In the genomic region with DNA sequence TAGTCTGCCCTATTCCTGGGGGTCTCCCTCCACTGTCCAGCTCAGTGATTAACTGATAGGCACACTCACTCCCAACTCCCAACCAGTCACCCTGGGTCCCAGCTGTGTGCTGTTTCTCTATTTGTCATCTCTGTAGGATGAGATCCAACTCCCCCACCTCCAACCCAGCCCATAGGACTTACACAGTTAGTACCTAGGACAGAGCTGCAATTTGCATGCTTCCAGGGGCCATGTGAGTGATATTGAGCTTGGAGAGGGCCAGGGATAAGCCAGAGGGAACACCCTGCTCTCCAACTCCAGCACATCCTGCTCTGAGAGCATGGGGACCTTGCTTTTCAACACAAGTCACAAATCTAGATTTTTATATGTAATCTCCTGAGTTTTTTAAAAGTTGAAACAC, we compare ENCODE assay signal across 18 cellular contexts. TPM values are rescaled to one million over a fixed set of nuclear protein-coding genes. Genes with fewer than 3 reads are reported as not detected.
A peak's percentile ranks its signal among the peaks of the same experiment; 100 is the strongest.
DNase-seq lines count a peak whose midpoint lies in the region; ATAC-seq and TF ChIP-seq lines count a peak whose summit lies in the region.
"Had no signal": no experiment of that assay in that cellular context is flagged by ENCODE, and none has a peak within 500 bp of the region (broad histone marks: within the 10 kb centered on the region; RNA-seq: fewer than 3 reads in every experiment).

No MANE protein-coding gene starts in this region.

- H3K27ac ChIP-seq in GM23338 (ENCODE audit: low read depth) (no peak overlapping the region), HEK293 (ENCODE audit: extremely low read depth, low read depth, low read length) (no peak overlapping the region), osteoblast (ENCODE audit: low read depth, low read length) (no peak overlapping the region)
- H3K27ac ChIP-seq: BLaER1, C4-2B, GM23248 had no signal

- H3K27me3 Mint-ChIP-seq in GM23338 (ENCODE audit: insufficient read depth, low read depth, poor library complexity) (peaks cover 2% of the 10 kb centered on the region), endothelial cell (ENCODE audit: unreplicated experiment) (no peaks in the 10 kb centered on the region)

- H3K4me3 ChIP-seq in GM23338 (no peak overlapping the region), HEK293 (ENCODE audit: low read depth, low read length) (no peak overlapping the region), osteoblast (ENCODE audit: insufficient read depth, low read length) (no peak overlapping the region)
- H3K4me3 ChIP-seq: BLaER1, GM23248, HAP-1 had no signal

- H3F3A ChIP-seq in GM23338 (replicated peaks; ENCODE audit: low read depth): no peaks in the 10 kb centered on the region

- DNase-seq in GM23338 (ENCODE audit: low spot score): no peak
- DNase-seq in endothelial cell (ENCODE audit: low spot score): no peak
- peak; percentile 78 for DNase-seq in osteoblast (ENCODE audit: insufficient read length, low spot score, missing footprints)
- DNase-seq: Caco-2; CD4-positive, CD25-positive, alpha-beta regulatory T cell; CD8-positive, alpha-beta T cell; DMS153; DND-41; GM23248 had no signal

- H3K79me2 ChIP-seq in GM23338 (replicated peaks; ENCODE audit: insufficient read depth): no peaks in the 10 kb centered on the region
- H3K79me2 ChIP-seq in osteoblast (ENCODE audit: insufficient read depth, low read length): no peaks in the 10 kb centered on the region

- H3K9me3 Mint-ChIP-seq in GM23338 (no peaks in the 10 kb centered on the region), endothelial cell (ENCODE audit: unreplicated experiment) (no peaks in the 10 kb centered on the region)
- H3K9me3 Mint-ChIP-seq: CD4-positive, CD25-positive, alpha-beta regulatory T cell; CD8-positive, alpha-beta T cell had no signal

- H3K36me3 Mint-ChIP-seq in GM23338 (ENCODE audit: low read depth): no peaks in the 10 kb centered on the region; the same call in 2 of the 3 replicates
- no peaks in the 10 kb centered on the region for H3K36me3 Mint-ChIP-seq in endothelial cell (ENCODE audit: low read depth, unreplicated experiment)
- H3K36me3 Mint-ChIP-seq: CD4-positive, CD25-positive, alpha-beta regulatory T cell; CD8-positive, alpha-beta T cell had no signal

- H3K36me3 ChIP-seq in GM23338 (ENCODE audit: insufficient read depth): no peaks in the 10 kb centered on the region
- no peaks in the 10 kb centered on the region for H3K36me3 ChIP-seq in HEK293 (ENCODE audit: control insufficient read depth in 2 of 2, insufficient read depth in 1 of 2, low read length in 2 of 2)
- H3K36me3 ChIP-seq in osteoblast (ENCODE audit: insufficient read depth, low read length): no peaks in the 10 kb centered on the region
- H3K36me3 ChIP-seq: BLaER1, HAP-1 had no signal

- H3K27ac Mint-ChIP-seq in GM23338: no peak overlapping the region
- no peak overlapping the region for H3K27ac Mint-ChIP-seq in endothelial cell (ENCODE audit: unreplicated experiment)
- H3K27ac Mint-ChIP-seq: B cell; CD8-positive, alpha-beta T cell had no signal

- TF ChIP-seq CTCF in GM23338 (conservative IDR thresholded peaks at IDR 0.05; ENCODE audit: low read depth in 2 of 2): no peak
- TF ChIP-seq CTCF in HEK293 (tag by site-specific recombination; IDR thresholded peaks at IDR 0.05): no peak
- TF ChIP-seq CTCF in endothelial cell (IDR thresholded peaks at IDR 0.05; ENCODE audit: unreplicated experiment): no peak
- TF ChIP-seq CTCF in osteoblast (IDR thresholded peaks at IDR 0.05; ENCODE audit: extremely low read depth, low read depth, low read length): no peak

- H3K9me3 ChIP-seq in HEK293 (ENCODE audit: control insufficient read depth, insufficient read depth, low read depth, low read length) (no peaks in the 10 kb centered on the region), osteoblast (ENCODE audit: low read depth, low read length) (no peaks in the 10 kb centered on the region)
- H3K9me3 ChIP-seq: BLaER1, Caco-2, HAP-1 had no signal

- ATAC-seq in GM23338 (peak; percentile 9; the same call in 1 of the 3 replicates), GM19328 (IDR thresholded peaks at IDR 0.05; ENCODE audit: unreplicated experiment) (no peak), HG02884 (IDR thresholded peaks at IDR 0.05; ENCODE audit: unreplicated experiment) (no peak)
- ATAC-seq: CD8-positive, alpha-beta T cell had no signal

- CTCF ChIA-PET in HEK293 (lab: Yijun Ruan, JAX): interaction anchor here (0.5 to 2.1 kb wide), 10 partner anchors 14 to 1636 kb away, joined by 3 to 13 read pairs (median 4); no protein-coding TSS in a partner anchor

- no peak overlapping the region for H2AFZ ChIP-seq in GM23338
- no peak overlapping the region for H2AFZ ChIP-seq in osteoblast (ENCODE audit: low read length)
- H2AFZ ChIP-seq: GM23248 had no signal

- no peaks in the 10 kb centered on the region for H3K4me1 ChIP-seq in GM23338 (ENCODE audit: insufficient read depth)
- no peaks in the 10 kb centered on the region for H3K4me1 ChIP-seq in HEK293 (ENCODE audit: control insufficient read depth, insufficient read depth, low read length)
- H3K4me1 ChIP-seq in osteoblast (ENCODE audit: insufficient read depth, low read length): no peaks in the 10 kb centered on the region
- H3K4me1 ChIP-seq: BLaER1, Caco-2, HAP-1 had no signal

- POLR2A ChIA-PET in HEK293 (lab: Yijun Ruan, JAX): interaction anchor here (0.7 kb wide), 2 partner anchors 24 to 57 kb away, joined by 3 to 4 read pairs; a partner anchor contains a TSS

- H3K4me1 Mint-ChIP-seq in GM23338: peaks cover 13% of the 10 kb centered on the region
- H3K4me1 Mint-ChIP-seq in endothelial cell (ENCODE audit: unreplicated experiment): no peaks in the 10 kb centered on the region
- H3K4me1 Mint-ChIP-seq: B cell had no signal

- H3K4me2 ChIP-seq in GM23338 (no peak overlapping the region), osteoblast (ENCODE audit: insufficient read depth, low read length) (no peak overlapping the region)
- H3K4me2 ChIP-seq: BLaER1 had no signal

- no peak overlapping the region for H3K4me3 Mint-ChIP-seq in GM23338
- H3K4me3 Mint-ChIP-seq in endothelial cell (ENCODE audit: unreplicated experiment): peak overlapping the region; percentile 47
- H3K4me3 Mint-ChIP-seq: B cell; CD4-positive, CD25-positive, alpha-beta regulatory T cell; CD8-positive, alpha-beta T cell had no signal

- H3K9me2 ChIP-seq in GM23338 (ENCODE audit: insufficient read depth): no peaks in the 10 kb centered on the region

- H4K20me1 ChIP-seq in GM23338 (replicated peaks; ENCODE audit: insufficient read depth) (no peaks in the 10 kb centered on the region), osteoblast (ENCODE audit: insufficient read depth, low read length) (no peaks in the 10 kb centered on the region)
- H4K20me1 ChIP-seq: BLaER1 had no signal

- no peaks in the 10 kb centered on the region for H3K27me3 ChIP-seq in GM23338 (ENCODE audit: insufficient read depth)
- no peaks in the 10 kb centered on the region for H3K27me3 ChIP-seq in osteoblast (ENCODE audit: insufficient read depth, low read length)

TF ChIP-seq in HEK293, 187 proteins besides CTCF, POLR2A, EP300 and RAD21:
- no peak for TF ChIP-seq ZNF600 (tag by site-specific recombination; IDR thresholded peaks at IDR 0.05)
- TF ChIP-seq, protein P1, sequence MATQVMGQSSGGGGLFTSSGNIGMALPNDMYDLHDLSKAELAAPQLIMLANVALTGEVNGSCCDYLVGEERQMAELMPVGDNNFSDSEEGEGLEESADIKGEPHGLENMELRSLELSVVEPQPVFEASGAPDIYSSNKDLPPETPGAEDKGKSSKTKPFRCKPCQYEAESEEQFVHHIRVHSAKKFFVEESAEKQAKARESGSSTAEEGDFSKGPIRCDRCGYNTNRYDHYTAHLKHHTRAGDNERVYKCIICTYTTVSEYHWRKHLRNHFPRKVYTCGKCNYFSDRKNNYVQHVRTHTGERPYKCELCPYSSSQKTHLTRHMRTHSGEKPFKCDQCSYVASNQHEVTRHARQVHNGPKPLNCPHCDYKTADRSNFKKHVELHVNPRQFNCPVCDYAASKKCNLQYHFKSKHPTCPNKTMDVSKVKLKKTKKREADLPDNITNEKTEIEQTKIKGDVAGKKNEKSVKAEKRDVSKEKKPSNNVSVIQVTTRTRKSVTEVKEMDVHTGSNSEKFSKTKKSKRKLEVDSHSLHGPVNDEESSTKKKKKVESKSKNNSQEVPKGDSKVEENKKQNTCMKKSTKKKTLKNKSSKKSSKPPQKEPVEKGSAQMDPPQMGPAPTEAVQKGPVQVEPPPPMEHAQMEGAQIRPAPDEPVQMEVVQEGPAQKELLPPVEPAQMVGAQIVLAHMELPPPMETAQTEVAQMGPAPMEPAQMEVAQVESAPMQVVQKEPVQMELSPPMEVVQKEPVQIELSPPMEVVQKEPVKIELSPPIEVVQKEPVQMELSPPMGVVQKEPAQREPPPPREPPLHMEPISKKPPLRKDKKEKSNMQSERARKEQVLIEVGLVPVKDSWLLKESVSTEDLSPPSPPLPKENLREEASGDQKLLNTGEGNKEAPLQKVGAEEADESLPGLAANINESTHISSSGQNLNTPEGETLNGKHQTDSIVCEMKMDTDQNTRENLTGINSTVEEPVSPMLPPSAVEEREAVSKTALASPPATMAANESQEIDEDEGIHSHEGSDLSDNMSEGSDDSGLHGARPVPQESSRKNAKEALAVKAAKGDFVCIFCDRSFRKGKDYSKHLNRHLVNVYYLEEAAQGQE (tag by site-specific recombination; IDR thresholded peaks at IDR 0.05): peak; percentile 90

RNA-seq across cellular contexts. Expression of a gene that starts 8.8 kb away (rescaled TPM):
- total RNA-seq in GM23338 (2014; rRNA removed; shearing (Covaris generic)): 1.8 and 2.1 TPM in 2 replicates
- polyA plus RNA-seq in GM23338 (2016; fragmentation: Nextera tagmentation; extraction: Ambion mirVana): 0.29 and 0.38 TPM in 2 replicates
- total RNA-seq in endothelial cell (ENCODE audit: unreplicated experiment) (1.6 TPM), osteoblast (under 0.01 and 0.29 TPM in 2 replicates)
- total RNA-seq: A172, GM23248 had no signal
- polyA plus RNA-seq: GM23248 had no signal

RNA-seq across cellular contexts. Expression of a gene that starts 21.7 kb away (rescaled TPM):
- total RNA-seq in GM23338 (2014; rRNA removed; shearing (Covaris generic)): 42.5 and 52.9 TPM in 2 replicates
- polyA plus RNA-seq in GM23338 (2016; fragmentation: Nextera tagmentation; extraction: Ambion mirVana): 31.3 and 31.7 TPM in 2 replicates
- total RNA-seq in endothelial cell (ENCODE audit: unreplicated experiment) (67.4 TPM), osteoblast (38.0 and 39.1 TPM in 2 replicates)

RNA-seq across cellular contexts. Expression of a gene that starts 24.4 kb away (rescaled TPM):
- 119 and 139 TPM in 2 replicates for total RNA-seq in GM23338 (2014; rRNA removed; shearing (Covaris generic))
- polyA plus RNA-seq in GM23338 (2016; fragmentation: Nextera tagmentation; extraction: Ambion mirVana): 136 and 141 TPM in 2 replicates
- 92.8 TPM for total RNA-seq in endothelial cell (ENCODE audit: unreplicated experiment)
- 75.3 and 76.3 TPM in 2 replicates for total RNA-seq in osteoblast

RNA-seq across cellular contexts. Expression of a gene that starts 56.7 kb away (rescaled TPM):
- 1.9 and 4.6 TPM in 2 replicates for total RNA-seq in GM23338 (2014; rRNA removed; shearing (Covaris generic))
- polyA plus RNA-seq in GM23338 (2016; fragmentation: Nextera tagmentation; extraction: Ambion mirVana): 2.5 and 3.1 TPM in 2 replicates
- 1.3 TPM for total RNA-seq in endothelial cell (ENCODE audit: unreplicated experiment)
- total RNA-seq in osteoblast: not detected in 2 replicates
- total RNA-seq: A172; CD4-positive, CD25-positive, alpha-beta regulatory T cell; GM23248 had no signal
- polyA plus RNA-seq: AG04450, GM23248 had no signal
